In the genomic region with DNA sequence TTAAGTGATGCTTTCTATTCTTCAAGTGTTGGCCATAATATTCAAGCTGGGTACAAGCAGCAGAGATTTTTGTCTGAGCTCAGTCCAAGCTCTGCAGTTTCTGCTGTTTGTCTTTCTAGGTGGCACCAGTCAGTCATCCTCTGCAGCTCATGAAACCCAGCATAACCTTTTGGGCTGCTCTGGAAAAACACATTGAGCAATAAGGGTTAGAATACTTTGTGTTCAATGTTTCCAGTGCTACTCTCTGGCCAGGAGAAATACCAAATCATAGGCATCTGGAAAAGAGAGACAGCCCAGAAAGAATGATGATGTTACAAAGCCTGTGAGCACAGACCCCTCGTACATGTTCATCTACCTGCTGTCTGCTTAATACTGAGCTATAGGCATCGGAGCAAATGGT, we compare ENCODE assay signal across 11 cellular contexts. TPM values are rescaled to one million over a fixed set of nuclear protein-coding genes. Genes with fewer than 3 reads are reported as not detected.
A peak's percentile ranks its signal among the peaks of the same experiment; 100 is the strongest.
DNase-seq lines count a peak whose midpoint lies in the region; ATAC-seq and TF ChIP-seq lines count a peak whose summit lies in the region.
"Had no signal": no experiment of that assay in that cellular context is flagged by ENCODE, and none has a peak within 500 bp of the region (broad histone marks: within the 10 kb centered on the region; RNA-seq: fewer than 3 reads in every experiment).

No MANE protein-coding gene starts in this region.

- H3K27ac Mint-ChIP-seq in activated T-cell treated with anti-CD3 and anti-CD28 coated beads, Interleukin-2, amount 50 U/mL, for 72 hours: peak overlapping the region; percentile 91
- H3K27ac Mint-ChIP-seq in activated CD4-positive, alpha-beta memory T cell treated with anti-CD3 and anti-CD28 coated beads, Interleukin-2, amount 10 ng/mL, durations not matched to agents 7 days and 5 days: peak overlapping the region; percentile 90
- H3K27ac Mint-ChIP-seq in stimulated activated naive CD8-positive, alpha-beta T cell treated with anti-CD3 and anti-CD28 coated beads, Interleukin-15, amount 100 ng/mL, for 72 hours: peak overlapping the region; percentile 82 to 93
- H3K27ac Mint-ChIP-seq: brain had no signal

- TF ChIP-seq POLR2A in gastroesophageal sphincter (IDR thresholded peaks at IDR 0.05): no peak

- no peaks in the 10 kb centered on the region for H3K27me3 Mint-ChIP-seq in activated T-cell treated with anti-CD3 and anti-CD28 coated beads, Interleukin-2, amount 50 U/mL, for 72 hours (ENCODE audit: low read depth)
- H3K27me3 Mint-ChIP-seq in activated CD4-positive, alpha-beta memory T cell treated with anti-CD3 and anti-CD28 coated beads, Interleukin-2, amount 10 ng/mL, durations not matched to agents 7 days and 5 days: no peaks in the 10 kb centered on the region
- no peaks in the 10 kb centered on the region for H3K27me3 Mint-ChIP-seq in stimulated activated naive CD8-positive, alpha-beta T cell treated with anti-CD3 and anti-CD28 coated beads, Interleukin-15, amount 100 ng/mL, for 72 hours
- H3K27me3 Mint-ChIP-seq: brain had no signal

- no peak overlapping the region for H3K4me3 ChIP-seq in gastroesophageal sphincter

- H3K27me3 ChIP-seq in gastroesophageal sphincter: no peaks in the 10 kb centered on the region
- H3K27me3 ChIP-seq: BE2C had no signal

- ATAC-seq in activated T-cell treated with anti-CD3 and anti-CD28 coated beads, Interleukin-2, amount 50 U/mL, for 72 hours (replicated peaks in 1 of 2): peak; percentile 18 to 37
- ATAC-seq in gastroesophageal sphincter: peak; percentile 65
- peak; percentile 31 for ATAC-seq in stimulated activated naive CD8-positive, alpha-beta T cell treated with anti-CD3 and anti-CD28 coated beads, Interleukin-15, amount 100 ng/mL, for 72 hours

- no peak for TF ChIP-seq CTCF in gastroesophageal sphincter (IDR thresholded peaks at IDR 0.05)

- peak overlapping the region in 3 of 4 donors; percentile 32 to 50 (median 38) for H3K27ac ChIP-seq in gastroesophageal sphincter

- POLR2A ChIA-PET in activated CD4-positive, alpha-beta memory T cell treated with anti-CD3 and anti-CD28 coated beads, Interleukin-2, amount 10 ng/mL, durations not matched to agents 7 days and 5 days (lab: Charles Lee): interaction anchor here (1.1 to 17.1 kb wide), 5 partner anchors 9 to 127 kb away, joined by 3 to 444 read pairs (median 16); a partner anchor contains a TSS

- WGBS in gastroesophageal sphincter (ENCODE audit: low coverage in 1 of 2), 2 donors: no CpG with 5 or more reads among the region's 2 CpGs

- no peak for DNase-seq in activated T-cell treated with anti-CD3 and anti-CD28 coated beads, Interleukin-2, amount 50 U/mL, for 72 hours
- DNase-seq in activated T-cell treated with anti-CD3 and anti-CD28 coated beads, Interleukin-2, amount 50 U/mL, for 1 hour: no peak
- no peak for DNase-seq in activated CD4-positive, alpha-beta memory T cell treated with anti-CD3 and anti-CD28 coated beads, Interleukin-2, amount 10 ng/mL, durations not matched to agents 7 days and 5 days
- no peak for DNase-seq in stimulated activated naive CD8-positive, alpha-beta T cell treated with anti-CD3 and anti-CD28 coated beads, Interleukin-15, amount 100 ng/mL, for 72 hours
- DNase-seq in glomerular visceral epithelial cell (ENCODE audit: extremely low spot score) (no peak), COLO829 (ENCODE audit: low spot score) (no peak), amygdala (lab: John Stamatoyannopoulos, UW) (no peak)
- DNase-seq: BE2C, NCI-H2107 had no signal

- H3K4me1 ChIP-seq in gastroesophageal sphincter: peaks cover 12 to 45% (median 16%) of the 10 kb centered on the region in 3 donors
- H3K4me1 ChIP-seq: BE2C had no signal

- H3K9me3 ChIP-seq in gastroesophageal sphincter: no peaks in the 10 kb centered on the region
- H3K9me3 ChIP-seq: BE2C had no signal

- H3K4me3 Mint-ChIP-seq in activated T-cell treated with anti-CD3 and anti-CD28 coated beads, Interleukin-2, amount 50 U/mL, for 72 hours: peak overlapping the region; percentile 60 to 79
- peak overlapping the region; percentile 51 for H3K4me3 Mint-ChIP-seq in activated CD4-positive, alpha-beta memory T cell treated with anti-CD3 and anti-CD28 coated beads, Interleukin-2, amount 10 ng/mL, durations not matched to agents 7 days and 5 days
- peak overlapping the region; percentile 70 to 74 for H3K4me3 Mint-ChIP-seq in stimulated activated naive CD8-positive, alpha-beta T cell treated with anti-CD3 and anti-CD28 coated beads, Interleukin-15, amount 100 ng/mL, for 72 hours
- H3K4me3 Mint-ChIP-seq: brain had no signal

- H3K36me3 ChIP-seq in gastroesophageal sphincter: peaks cover 0 to 4% of the 10 kb centered on the region in 2 donors
- H3K36me3 ChIP-seq: BE2C had no signal

- TF ChIP-seq EP300 in gastroesophageal sphincter (IDR thresholded peaks at IDR 0.05): no peak

- H3K9me3 Mint-ChIP-seq in activated T-cell treated with anti-CD3 and anti-CD28 coated beads, Interleukin-2, amount 50 U/mL, for 72 hours: no peaks in the 10 kb centered on the region
- no peaks in the 10 kb centered on the region for H3K9me3 Mint-ChIP-seq in activated CD4-positive, alpha-beta memory T cell treated with anti-CD3 and anti-CD28 coated beads, Interleukin-2, amount 10 ng/mL, durations not matched to agents 7 days and 5 days
- no peaks in the 10 kb centered on the region for H3K9me3 Mint-ChIP-seq in stimulated activated naive CD8-positive, alpha-beta T cell treated with anti-CD3 and anti-CD28 coated beads, Interleukin-15, amount 100 ng/mL, for 72 hours
- H3K9me3 Mint-ChIP-seq: brain had no signal

- CTCF ChIA-PET in activated CD4-positive, alpha-beta memory T cell treated with anti-CD3 and anti-CD28 coated beads, Interleukin-2, amount 10 ng/mL, durations not matched to agents 7 days and 5 days (lab: Charles Lee): interaction anchor here (1.1 to 2.4 kb wide), 4 partner anchors 9 to 19 kb away, joined by 3 to 13 read pairs (median 6); no protein-coding TSS in a partner anchor

- peaks cover 82% of the 10 kb centered on the region for H3K4me1 Mint-ChIP-seq in activated T-cell treated with anti-CD3 and anti-CD28 coated beads, Interleukin-2, amount 50 U/mL, for 72 hours (ENCODE audit: low read depth)
- peaks cover 83% of the 10 kb centered on the region for H3K4me1 Mint-ChIP-seq in activated CD4-positive, alpha-beta memory T cell treated with anti-CD3 and anti-CD28 coated beads, Interleukin-2, amount 10 ng/mL, durations not matched to agents 7 days and 5 days
- peaks cover 82% of the 10 kb centered on the region for H3K4me1 Mint-ChIP-seq in stimulated activated naive CD8-positive, alpha-beta T cell treated with anti-CD3 and anti-CD28 coated beads, Interleukin-15, amount 100 ng/mL, for 72 hours

- peaks cover 4 to 21% of the 10 kb centered on the region in 2 donors for H3K36me3 Mint-ChIP-seq in activated T-cell treated with anti-CD3 and anti-CD28 coated beads, Interleukin-2, amount 50 U/mL, for 72 hours (ENCODE audit: insufficient read depth in 2 of 2)
- peaks cover 76% of the 10 kb centered on the region for H3K36me3 Mint-ChIP-seq in activated CD4-positive, alpha-beta memory T cell treated with anti-CD3 and anti-CD28 coated beads, Interleukin-2, amount 10 ng/mL, durations not matched to agents 7 days and 5 days (ENCODE audit: low read depth)

RNA-seq across cellular contexts. Expression of a gene that starts 19.5 kb away (rescaled TPM):
- 100 to 1,000 TPM; 198 to 237 TPM for total RNA-seq in activated T-cell treated with anti-CD3 and anti-CD28 coated beads, Interleukin-2, amount 50 U/mL, for 72 hours
- 100 to 1,000 TPM; 574 to 590 TPM for total RNA-seq in activated CD4-positive, alpha-beta memory T cell treated with anti-CD3 and anti-CD28 coated beads, Interleukin-2, amount 10 ng/mL, durations not matched to agents 7 days and 5 days
- 10 to 100 TPM; 32.2 to 50.4 (median 44.2) TPM for total RNA-seq in gastroesophageal sphincter
